15 cellular contexts compared by ENCODE assay signal in genomic region chrX:71623714-71624113, GRCh38. TPM values are rescaled to one million over a fixed set of nuclear protein-coding genes. Genes with fewer than 3 reads are reported as not detected.
DNase-seq lines count a peak whose midpoint lies in the region; ATAC-seq and TF ChIP-seq lines count a peak whose summit lies in the region.
"Had no signal": no experiment of that assay in that cellular context is flagged by ENCODE, and none has a peak within 500 bp of the region (broad histone marks: within the 10 kb centered on the region; RNA-seq: fewer than 3 reads in every experiment).

No MANE protein-coding gene starts in this region.

- H3K27ac ChIP-seq in CD8-positive, alpha-beta memory T cell (ENCODE audit: low read depth, low read length): peak overlapping the region; percentile 57
- peak overlapping the region; percentile 69 for H3K27ac ChIP-seq in psoas muscle

- intact Hi-C loops in psoas muscle (cut with DNase I) (no loop called here), Right ventricle myocardium superior (cut with DNase I) (no loop called here)

- peaks cover 0 to 3% of the 10 kb centered on the region in 2 donors for H3K27me3 Mint-ChIP-seq in CD8-positive, alpha-beta memory T cell
- H3K27me3 Mint-ChIP-seq in activated naive CD8-positive, alpha-beta T cell: no peaks in the 10 kb centered on the region

- peaks cover 57% of the 10 kb centered on the region for H3K4me1 ChIP-seq in CD8-positive, alpha-beta memory T cell (ENCODE audit: insufficient read depth, low read length)
- peaks cover 15% of the 10 kb centered on the region for H3K4me1 ChIP-seq in psoas muscle

- no peaks in the 10 kb centered on the region for H3K27me3 ChIP-seq in CD8-positive, alpha-beta memory T cell (ENCODE audit: insufficient read depth, low read length, poor library complexity, severe bottlenecking)
- H3K27me3 ChIP-seq in psoas muscle (ENCODE audit: insufficient read depth in 3 of 3, low read length in 2 of 3): no peaks in the 10 kb centered on the region
- H3K27me3 ChIP-seq: ascending aorta, left lung had no signal

- POLR2A ChIA-PET in CD8-positive, alpha-beta memory T cell (lab: Charles Lee): interaction anchor here (0.9 kb wide), 1 partner anchor 17 kb away, joined by 5 read pairs; no protein-coding TSS in a partner anchor

- no peaks in the 10 kb centered on the region for H3K9me3 ChIP-seq in CD8-positive, alpha-beta memory T cell (ENCODE audit: low read length)
- no peaks in the 10 kb centered on the region for H3K9me3 ChIP-seq in psoas muscle
- H3K9me3 ChIP-seq: ascending aorta, left lung had no signal

- peaks cover 0 to 3% (median 0%) of the 10 kb centered on the region in 5 donors for H3K9me3 Mint-ChIP-seq in CD8-positive, alpha-beta memory T cell
- H3K9me3 Mint-ChIP-seq in activated naive CD8-positive, alpha-beta T cell (ENCODE audit: low read depth): no peaks in the 10 kb centered on the region

- peaks cover 0 to 1% (median 0%) of the 10 kb centered on the region in 3 donors for H3K36me3 Mint-ChIP-seq in CD8-positive, alpha-beta memory T cell
- H3K36me3 Mint-ChIP-seq in activated naive CD8-positive, alpha-beta T cell: no peaks in the 10 kb centered on the region

- CTCF ChIA-PET in CD8-positive, alpha-beta memory T cell (lab: Charles Lee): interaction anchor here (1.2 to 3.8 kb wide), 4 partner anchors 17 to 193 kb away, joined by 3 to 24 read pairs (median 4); no protein-coding TSS in a partner anchor

- peak in 1 of 5 donors; percentile 60 for DNase-seq in CD8-positive, alpha-beta memory T cell
- DNase-seq in HUDEP-2 (lab: John Stamatoyannopoulos, UW; ENCODE audit: unreplicated experiment in 76 of 76): peak in 68 of 76 experiments; percentile 4 to 77 (median 46)
- DNase-seq in psoas muscle: no peak
- DNase-seq in Right ventricle myocardium superior: no peak
- no peak for DNase-seq in NCI-H345 treated with DMSO at 0.1 percent for 48 hours (lab: John Stamatoyannopoulos, UW; ENCODE audit: unreplicated experiment)
- DNase-seq: activated CD4-positive, alpha-beta T cell treated with anti-CD3 and anti-CD28 coated beads for 4 hours; effector CD8-positive, alpha-beta T cell; left lung; MV-4-11; NCI-H524 treated with DMSO at 0.1 percent for 48 hours; occipital lobe had no signal

- no peaks in the 10 kb centered on the region for H3K36me3 ChIP-seq in CD8-positive, alpha-beta memory T cell (ENCODE audit: insufficient read depth, low read length)
- no peaks in the 10 kb centered on the region for H3K36me3 ChIP-seq in psoas muscle (ENCODE audit: insufficient read depth in 1 of 2, low read depth in 1 of 2)
- H3K36me3 ChIP-seq: ascending aorta, left lung had no signal

- peaks cover 56 to 65% (median 63%) of the 10 kb centered on the region in 3 donors for H3K4me1 Mint-ChIP-seq in CD8-positive, alpha-beta memory T cell
- peaks cover 45% of the 10 kb centered on the region for H3K4me1 Mint-ChIP-seq in activated naive CD8-positive, alpha-beta T cell (ENCODE audit: low read depth)

- WGBS in psoas muscle, 3 donors: 80 to 93% (median 82%) methylated on average over 3 of the region's 3 CpGs

- no peak overlapping the region for H3K4me3 ChIP-seq in CD8-positive, alpha-beta memory T cell (ENCODE audit: low read length)
- H3K4me3 ChIP-seq in psoas muscle: no peak overlapping the region
- H3K4me3 ChIP-seq: ascending aorta, left lung had no signal

- TF ChIP-seq CTCF in psoas muscle (IDR thresholded peaks at IDR 0.05): no peak

- peak overlapping the region; percentile 95 to 100 (median 95) for H3K27ac Mint-ChIP-seq in CD8-positive, alpha-beta memory T cell
- H3K27ac Mint-ChIP-seq in activated naive CD8-positive, alpha-beta T cell: peak overlapping the region; percentile 97

- ATAC-seq in psoas muscle (no peak), GM21528 (IDR thresholded peaks at IDR 0.05; ENCODE audit: low FRiP score, unreplicated experiment) (no peak), Right ventricle myocardium superior (ENCODE audit: poor library complexity) (no peak)

- H3K4me3 Mint-ChIP-seq in CD8-positive, alpha-beta memory T cell: peak overlapping the region; percentile 74 to 91 (median 83)
- peak overlapping the region; percentile 73 for H3K4me3 Mint-ChIP-seq in activated naive CD8-positive, alpha-beta T cell

RNA-seq across cellular contexts. Expression of gene CXCR3, which starts 5.4 kb away (rescaled TPM):
- 10 to 100 TPM; 66.1 to 69.3 TPM for total RNA-seq in CD8-positive, alpha-beta memory T cell
- polyA plus RNA-seq in CD8-positive, alpha-beta memory T cell: 220 TPM
- total RNA-seq in psoas muscle (under 1 TPM in 1 of 4 donors, not detected in 3; 0.21 TPM), Right ventricle myocardium superior (0.22 TPM)
- under 1 TPM in 2 of 3 donors, not detected in 1; 0.01 to 0.05 TPM for polyA plus RNA-seq in psoas muscle
- total RNA-seq: ascending aorta, occipital lobe, SK-MEL-5 had no signal

RNA-seq across cellular contexts. Expression of gene GCNA, which starts 45.5 kb away (rescaled TPM):
- total RNA-seq in CD8-positive, alpha-beta memory T cell: 1 to 10 TPM; 3.9 to 4.2 TPM
- polyA plus RNA-seq in CD8-positive, alpha-beta memory T cell: 0.67 TPM
- total RNA-seq in psoas muscle (1 to 10 TPM in 3 of 4 donors, under 1 TPM in 1; 0.98 to 7.5 (median 2.9) TPM), Right ventricle myocardium superior (2.2 TPM)
- polyA plus RNA-seq in psoas muscle: 1 to 10 TPM; 2.9 to 9.1 (median 4.7) TPM

Comparison
In these comparisons a context has a peak if more than half of its experiments do, and no peak if none do; other contexts are left out.
1. DNase-seq: peak in HUDEP-2 (68 of 76); none in psoas muscle (0 of 2), Right ventricle myocardium superior (single experiment) and NCI-H345 treated with DMSO at 0.1 percent for 48 hours (single experiment).
2. RNA of gene CXCR3, which starts 5.4 kb away (total RNA-seq): 66.1 to 69.3 TPM in CD8-positive, alpha-beta memory T cell; 0.22 TPM in Right ventricle myocardium superior (single experiment) and 0.21 TPM in psoas muscle; every median in the first group is over 10 times any median in the second.